In the genomic region with DNA sequence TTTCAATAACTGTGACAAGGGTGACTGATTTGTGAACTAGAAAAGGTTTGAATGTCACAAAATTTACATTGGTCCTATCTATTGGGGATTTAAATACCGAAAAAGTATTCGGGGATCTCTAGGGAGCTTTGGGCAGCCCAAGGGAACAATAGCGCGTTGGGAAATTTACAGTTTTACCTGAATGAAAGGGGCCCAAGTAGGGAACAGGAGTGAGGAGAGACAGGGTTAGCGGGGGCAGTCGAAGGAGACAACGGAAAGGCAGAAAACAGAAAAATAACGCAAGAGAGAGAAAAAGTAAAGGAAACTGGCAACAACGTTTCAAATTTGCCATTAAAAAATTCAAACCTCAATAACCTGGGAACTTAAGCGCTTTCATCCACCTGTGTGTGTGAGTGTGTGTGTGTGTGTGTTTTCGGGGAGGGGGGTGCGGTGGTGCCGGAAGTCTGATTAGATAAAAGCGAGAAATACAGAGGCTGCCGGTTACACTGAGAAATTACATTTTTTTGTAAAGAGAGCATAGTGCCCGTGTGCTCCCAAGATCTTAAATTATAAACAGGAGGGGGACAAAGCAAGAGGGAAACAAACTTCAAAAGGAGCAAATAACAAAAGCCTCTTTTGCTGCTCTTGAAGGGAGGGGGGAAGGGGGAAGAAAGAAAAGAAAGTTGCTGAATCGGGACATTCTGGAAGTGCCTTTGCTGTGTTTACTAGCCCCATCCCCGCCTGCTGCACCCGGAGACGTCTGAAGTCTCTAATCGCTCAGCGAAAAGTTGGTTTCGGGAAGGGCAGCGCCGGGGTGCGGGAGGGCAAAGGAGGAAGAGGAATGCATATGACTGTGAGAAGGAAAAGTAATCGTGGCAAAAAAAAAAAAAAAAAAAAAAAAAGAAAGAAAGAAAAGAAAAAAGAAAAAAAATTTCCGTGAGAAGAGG, we compare ENCODE assay signal across 13 cellular contexts. TPM values are rescaled to one million over a fixed set of nuclear protein-coding genes. Genes with fewer than 3 reads are reported as not detected.
DNase-seq lines count a peak whose midpoint lies in the region; ATAC-seq and TF ChIP-seq lines count a peak whose summit lies in the region.
"Had no signal": no experiment of that assay in that cellular context is flagged by ENCODE, and none has a peak within 500 bp of the region (broad histone marks: within the 10 kb centered on the region; RNA-seq: fewer than 3 reads in every experiment).

No MANE protein-coding gene starts in this region.

- peaks cover 66% of the 10 kb centered on the region for H3K27me3 Mint-ChIP-seq in endothelial cell (ENCODE audit: unreplicated experiment)

- H3K4me3 ChIP-seq in SJSA1, result peak overlapping the region; percentile 49
- H3K4me3 ChIP-seq in psoas muscle, result peak overlapping the region; percentile 75

- H3K4me1 ChIP-seq in SJSA1 (replicated peaks) (peaks cover 4% of the 10 kb centered on the region; the same call in 1 of the 2 replicates), psoas muscle (peaks cover 10% of the 10 kb centered on the region)

- no peaks in the 10 kb centered on the region for H3K27me3 ChIP-seq in SJSA1 (replicated peaks)
- H3K27me3 ChIP-seq in psoas muscle (ENCODE audit: insufficient read depth in 3 of 3, low read length in 2 of 3), result peaks cover 0 to 71% (median 13%) of the 10 kb centered on the region in 3 donors

- peak overlapping the region; percentile 49 for H3K4me3 Mint-ChIP-seq in endothelial cell (ENCODE audit: unreplicated experiment)

- H3K9me3 ChIP-seq in SJSA1 (replicated peaks), result no peaks in the 10 kb centered on the region
- no peaks in the 10 kb centered on the region for H3K9me3 ChIP-seq in psoas muscle

- H3K27ac Mint-ChIP-seq in endothelial cell (ENCODE audit: unreplicated experiment), result no peak overlapping the region

- intact Hi-C loops in psoas muscle (cut with DNase I), result no loop called here

- peak overlapping the region; percentile 34; the same call in 1 of the 2 replicates for H3K27ac ChIP-seq in SJSA1
- H3K27ac ChIP-seq in psoas muscle, result no peak overlapping the region
- H3K27ac ChIP-seq: 22Rv1, epithelial cell of prostate had no signal

- peaks cover 56% of the 10 kb centered on the region for H3K4me1 Mint-ChIP-seq in endothelial cell (ENCODE audit: unreplicated experiment)

- peak; percentile 40 to 59 for DNase-seq in NCI-H524 (lab: John Stamatoyannopoulos, UW)
- DNase-seq in NCI-H524 treated with DMSO at 0.1 percent for 48 hours (lab: John Stamatoyannopoulos, UW), result no peak
- DNase-seq in SJSA1 (ENCODE audit: low read depth in 1 of 2, low spot score in 2 of 2), result peak in 1 of 2 experiments; percentile 47
- DNase-seq in endothelial cell (ENCODE audit: low spot score), result no peak
- DNase-seq in psoas muscle, result no peak
- DNase-seq in amygdala (lab: John Stamatoyannopoulos, UW), result no peak
- DNase-seq in NCI-H1930 (lab: John Stamatoyannopoulos, UW), result no peak
- DNase-seq in NCI-H446 treated with DMSO at 0.1 percent for 48 hours (lab: John Stamatoyannopoulos, UW), result no peak
- DNase-seq: IMR-90, NCI-H526 treated with DMSO at 0.1 percent for 48 hours had no signal

- no peak for TF ChIP-seq CTCF in endothelial cell (IDR thresholded peaks at IDR 0.05; ENCODE audit: unreplicated experiment)
- TF ChIP-seq CTCF in psoas muscle (IDR thresholded peaks at IDR 0.05), result no peak

- WGBS in psoas muscle, 3 donors, result 20 to 24% (median 22%) methylated on average over 28 of the region's 28 CpGs

- peaks cover 12% of the 10 kb centered on the region for H3K36me3 ChIP-seq in SJSA1
- no peaks in the 10 kb centered on the region for H3K36me3 ChIP-seq in psoas muscle (ENCODE audit: insufficient read depth in 1 of 2, low read depth in 1 of 2)

- ATAC-seq in psoas muscle, result no peak

- H3K9me3 Mint-ChIP-seq in endothelial cell (ENCODE audit: unreplicated experiment), result no peaks in the 10 kb centered on the region

- no peaks in the 10 kb centered on the region for H3K36me3 Mint-ChIP-seq in endothelial cell (ENCODE audit: low read depth, unreplicated experiment)

RNA-seq across cellular contexts. Expression of a gene that starts 0.7 kb away (rescaled TPM):
- total RNA-seq in SJSA1 (2014; rRNA removed; shearing (Covaris generic)), result 7.1 and 10.9 TPM in 2 replicates
- total RNA-seq in endothelial cell (ENCODE audit: unreplicated experiment) (4.1 TPM), psoas muscle (1 to 10 TPM; 3.5 to 7.3 (median 5.1) TPM)
- polyA plus RNA-seq in psoas muscle, result 10 to 100 TPM in 1 of 3 donors, 1 to 10 TPM in 2; 2.3 to 10.2 (median 3.5) TPM
- total RNA-seq: IMR-90, kidney epithelial cell had no signal
- polyA plus RNA-seq: IMR-90 had no signal

RNA-seq across cellular contexts. Expression of a gene that starts 2.1 kb away (rescaled TPM):
- total RNA-seq in SJSA1 (2014; rRNA removed; shearing (Covaris generic)), result 1.5 TPM in 1 of 2 replicates, not detected in the other
- 2.2 TPM for total RNA-seq in endothelial cell (ENCODE audit: unreplicated experiment)
- under 1 TPM; 0.15 to 0.73 (median 0.57) TPM for total RNA-seq in psoas muscle
- under 1 TPM; 0.10 to 1.00 (median 0.13) TPM for polyA plus RNA-seq in psoas muscle
- total RNA-seq: IMR-90, kidney epithelial cell had no signal
- polyA plus RNA-seq: IMR-90 had no signal

Comparison
In these comparisons a context has a peak if more than half of its experiments do, and no peak if none do; other contexts are left out.
1. DNase-seq: peak in NCI-H524 (2 of 2); none in NCI-H524 treated with DMSO at 0.1 percent for 48 hours (single experiment), endothelial cell (single experiment), psoas muscle (0 of 2), amygdala (0 of 56), NCI-H1930 (0 of 2) and NCI-H446 treated with DMSO at 0.1 percent for 48 hours (single experiment).